Comparison of ENCODE assay signal across 12 cellular contexts in genomic region chr22:28424427-28425080, GRCh38.
DNase-seq lines count a peak whose midpoint lies in the region; ATAC-seq and TF ChIP-seq lines count a peak whose summit lies in the region.
"Had no signal": no experiment of that assay in that cellular context is flagged by ENCODE, and none has a peak within 500 bp of the region (broad histone marks: within the 10 kb centered on the region; RNA-seq: fewer than 3 reads in every experiment).

No MANE protein-coding gene starts in this region.

- H3K4me3 ChIP-seq in LNCaP clone FGC (ENCODE audit: low read depth, low read length) (no peak overlapping the region), fibroblast of the aortic adventitia (ENCODE audit: low read depth, low read length) (no peak overlapping the region)
- H3K4me3 ChIP-seq: gastrocnemius medialis, left ventricle myocardium inferior had no signal

- ATAC-seq in GM21723 (IDR thresholded peaks at IDR 0.05; ENCODE audit: unreplicated experiment): no peak
- no peak for ATAC-seq in GM18517 (IDR thresholded peaks at IDR 0.05; ENCODE audit: unreplicated experiment)
- ATAC-seq: gastrocnemius medialis; stimulated activated effector memory CD8-positive, alpha-beta T cell treated with anti-CD3 and anti-CD28 coated beads, Interleukin-12 subunit alpha, Interleukin-12 subunit beta, amount 100 ng/mL, for 72 hours had no signal

- TF ChIP-seq CTCF in LNCaP clone FGC (IDR thresholded peaks at IDR 0.05; ENCODE audit: control insufficient read depth, extremely low read depth, insufficient read depth) (no peak), fibroblast of the aortic adventitia (IDR thresholded peaks at IDR 0.05; ENCODE audit: insufficient read depth, low read length) (no peak)

- peak; percentile 92 for DNase-seq in DMS153 treated with DMSO at 0.1 percent for 48 hours (lab: John Stamatoyannopoulos, UW; ENCODE audit: unreplicated experiment)
- peak; percentile 81 for DNase-seq in LNCaP clone FGC (ENCODE audit: low read depth)
- peak; percentile 62 for DNase-seq in NCI-H774 (lab: John Stamatoyannopoulos, UW)
- peak; percentile 58 for DNase-seq in fibroblast of the aortic adventitia (ENCODE audit: low read depth)
- DNase-seq in MV-4-11 (lab: John Stamatoyannopoulos, UW): no peak
- no peak for DNase-seq in activated CD4-positive, alpha-beta T cell treated with anti-CD3 and anti-CD28 coated beads for 1 hour
- DNase-seq: gastrocnemius medialis; left ventricle myocardium inferior; stimulated activated CD4-positive, alpha-beta T cell treated with anti-CD3 and anti-CD28 coated beads, Interleukin-15, amount 100 ng/mL, for 24 hours had no signal

Comparison
In these comparisons a context has a peak if more than half of its experiments do, and no peak if none do; other contexts are left out.
1. DNase-seq: peak in DMS153 treated with DMSO at 0.1 percent for 48 hours (single experiment), LNCaP clone FGC (single experiment), NCI-H774 (single experiment) and fibroblast of the aortic adventitia (single experiment); none in MV-4-11 (single experiment) and activated CD4-positive, alpha-beta T cell treated with anti-CD3 and anti-CD28 coated beads for 1 hour (single experiment).